21 cellular contexts compared by ENCODE assay signal in the genomic region with DNA sequence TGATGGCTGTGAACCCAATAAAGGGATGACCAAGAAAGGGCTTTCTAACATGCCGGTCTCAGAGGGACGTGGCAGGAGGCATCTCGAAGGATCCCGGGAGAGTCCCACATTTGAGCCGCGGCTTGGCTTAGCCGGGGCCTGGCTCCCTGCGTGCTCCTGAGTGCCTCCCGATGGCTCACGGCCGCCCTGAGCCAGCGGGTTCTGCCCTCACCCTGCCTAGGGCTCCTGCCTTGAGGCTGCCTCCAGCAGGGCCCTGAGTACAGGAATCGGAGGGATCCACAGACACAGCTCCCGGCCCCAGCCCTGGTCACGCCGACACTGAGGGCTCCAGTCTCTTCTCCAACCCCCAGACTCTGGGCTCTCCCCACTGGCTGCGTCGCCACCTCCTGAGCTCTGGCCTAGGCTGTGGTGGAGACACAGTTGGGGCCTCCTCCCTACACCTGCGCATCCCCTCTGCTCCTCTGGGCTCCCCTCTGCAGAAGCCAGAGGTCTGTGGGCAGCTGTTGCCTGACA.
"Had no signal": no experiment of that assay in that cellular context is flagged by ENCODE, and none has a peak within 500 bp of the region (broad histone marks: within the 10 kb centered on the region; RNA-seq: fewer than 3 reads in every experiment).

No MANE protein-coding gene starts in this region.

- H3K9me3 ChIP-seq: thoracic aorta had no signal

- H3K79me2 ChIP-seq: hepatocyte had no signal

- H3K27ac ChIP-seq: cardiac muscle cell, epithelial cell of prostate, thoracic aorta had no signal

- H3K36me3 ChIP-seq: cardiac muscle cell, thoracic aorta, upper lobe of left lung had no signal

- H2AFZ ChIP-seq: hepatocyte had no signal

- DNase-seq: activated B cell treated with CpG ODN at 0.5 μM for 24 hours; activated CD4-positive, alpha-beta T cell treated with anti-CD3 and anti-CD28 coated beads for 36 hours; activated CD4-positive, alpha-beta T cell treated with anti-CD3 and anti-CD28 coated beads, Interleukin-2, amount 50 U/mL, for 48 hours; activated effector memory CD4-positive, alpha-beta T cell treated with anti-CD3 and anti-CD28 coated beads, Interleukin-2, amount 50 U/mL, for 16 hours; activated naive CD4-positive, alpha-beta T cell treated with anti-CD3 and anti-CD28 coated beads, Interleukin-2, amount 50 U/mL, for 16 hours; activated naive CD8-positive, alpha-beta T cell treated with anti-CD3 and anti-CD28 coated beads, Interleukin-2, amount 50 U/mL, for 24 hours; activated T-cell treated with anti-CD3 and anti-CD28 coated beads, Interleukin-2, amount 50 U/mL, for 72 hours; foreskin fibroblast; glutamatergic neuron; immature natural killer cell; mammary epithelial cell; naive thymus-derived CD8-positive, alpha-beta T cell; stimulated activated CD4-positive, alpha-beta T cell treated with anti-CD3 and anti-CD28 coated beads, Interleukin-1b, Interleukin-23, amount 100 ng/mL, for 48 hours; T-helper 1 cell had no signal

- H3K4me2 ChIP-seq: hepatocyte had no signal

- H3K4me3 ChIP-seq: cardiac muscle cell, hepatocyte, skin epidermis had no signal

- ATAC-seq: activated CD4-positive, alpha-beta T cell treated with anti-CD3 and anti-CD28 coated beads for 36 hours; activated naive CD8-positive, alpha-beta T cell treated with anti-CD3 and anti-CD28 coated beads, Interleukin-2, amount 50 U/mL, for 24 hours; activated T-cell treated with anti-CD3 and anti-CD28 coated beads, Interleukin-2, amount 50 U/mL, for 72 hours; naive thymus-derived CD8-positive, alpha-beta T cell; stimulated activated memory B cell treated with anti-CD40 and anti-IgM and Interleukin-4, amounts not matched to agents 10 μg/mL and 1 μg/mL and 100 μg/mL, for 72 hours had no signal

- H3K27me3 ChIP-seq: cardiac muscle cell, hepatocyte, upper lobe of left lung had no signal
